36 cellular contexts compared by ENCODE assay signal in genomic region chrX:104085477-104085876, GRCh38. TPM values are rescaled to one million over a fixed set of nuclear protein-coding genes. Genes with fewer than 3 reads are reported as not detected.
"Had no signal": no experiment of that assay in that cellular context is flagged by ENCODE, and none has a peak within 500 bp of the region (broad histone marks: within the 10 kb centered on the region; RNA-seq: fewer than 3 reads in every experiment).

No MANE protein-coding gene starts in this region.

- H3K27ac ChIP-seq: adrenal gland, body of pancreas, brain microvascular endothelial cell, breast epithelium, cardiac muscle cell, VCaP had no signal

- H3K9me3 ChIP-seq: adrenal gland, body of pancreas had no signal

- H3K4me1 ChIP-seq: adrenal gland, body of pancreas, breast epithelium had no signal

- H3K27me3 ChIP-seq: body of pancreas had no signal

- ATAC-seq: activated CD8-positive, alpha-beta T cell treated with anti-CD3 and anti-CD28 coated beads for 36 hours; activated naive CD4-positive, alpha-beta T cell treated with anti-CD3 and anti-CD28 coated beads, Interleukin-2, amount 50 U/mL, for 72 hours; activated T-cell treated with anti-CD3 and anti-CD28 coated beads, Interleukin-2, amount 50 U/mL, for 4 hours; activated T-cell treated with anti-CD3 and anti-CD28 coated beads, Interleukin-2, amount 50 U/mL, for 72 hours; activated T-helper 17 cell treated with anti-CD3 and anti-CD28 coated beads, Interleukin-2, amount 50 U/mL, for 72 hours; body of pancreas had no signal

- H3K4me3 ChIP-seq: adrenal gland, body of pancreas, breast epithelium, cardiac muscle cell had no signal

- DNase-seq: activated B cell treated with CpG ODN at 0.5 μM for 24 hours; activated CD4-positive, alpha-beta memory T cell treated with anti-CD3 and anti-CD28 coated beads for 36 hours; activated CD4-positive, alpha-beta T cell treated with anti-CD3 and anti-CD28 coated beads for 4 hours; activated CD4-positive, alpha-beta T cell treated with anti-CD3 and anti-CD28 coated beads, Interleukin-2, amount 10 ng/mL, durations not matched to agents 24 days and 14 days; activated CD4-positive, alpha-beta T cell treated with anti-CD3 and anti-CD28 coated beads, Interleukin-2, amount 50 U/mL, for 1 hour; activated CD4-positive, alpha-beta T cell treated with anti-CD3 and anti-CD28 coated beads, Interleukin-2, amount 50 U/mL, for 4 hours; activated CD4-positive, CD25-positive, alpha-beta regulatory T cell treated with anti-CD3 and anti-CD28 coated beads, Interleukin-2, amount 50 U/mL, for 72 hours; activated CD8-positive, alpha-beta memory T cell treated with anti-CD3 and anti-CD28 coated beads, Interleukin-2, amount 50 U/mL, for 4 hours; activated CD8-positive, alpha-beta T cell treated with anti-CD3 and anti-CD28 coated beads for 36 hours; activated effector memory CD4-positive, alpha-beta T cell treated with anti-CD3 and anti-CD28 coated beads, Interleukin-2, amount 50 U/mL, for 16 hours; activated gamma-delta T cell treated with Interleukin-2 at 50 U/mL for 16 hours; activated naive CD4-positive, alpha-beta T cell; activated naive CD4-positive, alpha-beta T cell treated with anti-CD3 and anti-CD28 coated beads for 36 hours; activated naive CD4-positive, alpha-beta T cell treated with anti-CD3 and anti-CD28 coated beads, Interleukin-2, amount 50 U/mL, for 16 hours; activated naive CD8-positive, alpha-beta T cell treated with anti-CD3 and anti-CD28 coated beads for 36 hours; activated T-cell treated with anti-CD3 and anti-CD28 coated beads for 4 hours; activated T-cell treated with anti-CD3 and anti-CD28 coated beads, Interleukin-2, amount 50 U/mL, for 1 hour; activated T-cell treated with anti-CD3 and anti-CD28 coated beads, Interleukin-2, amount 50 U/mL, for 4 hours; activated T-cell treated with anti-CD3 and anti-CD28 coated beads, Interleukin-2, amount 50 U/mL, for 72 hours; adrenal gland; amniotic stem cell; aorta; body of pancreas; brain microvascular endothelial cell; caudate nucleus; cerebellar nuclear complex; T-helper 2 cell; T-helper 9 cell had no signal

- H3K36me3 ChIP-seq: adrenal gland, brain microvascular endothelial cell, breast epithelium, cardiac muscle cell had no signal

RNA-seq across cellular contexts. Expression of gene H2BW2, which starts 45.7 kb away (rescaled TPM):
- total RNA-seq: activated CD4-positive, alpha-beta memory T cell treated with anti-CD3 and anti-CD28 coated beads for 36 hours; activated CD4-positive, alpha-beta T cell treated with anti-CD3 and anti-CD28 coated beads, Interleukin-2, amount 10 ng/mL, durations not matched to agents 24 days and 14 days; activated CD8-positive, alpha-beta T cell treated with anti-CD3 and anti-CD28 coated beads for 36 hours; activated naive CD4-positive, alpha-beta T cell treated with anti-CD3 and anti-CD28 coated beads for 36 hours; activated naive CD4-positive, alpha-beta T cell treated with anti-CD3 and anti-CD28 coated beads, Interleukin-2, amount 50 U/mL, for 72 hours; activated naive CD8-positive, alpha-beta T cell treated with anti-CD3 and anti-CD28 coated beads for 36 hours; activated T-cell treated with anti-CD3 and anti-CD28 coated beads, Interleukin-2, amount 50 U/mL, for 4 hours; activated T-cell treated with anti-CD3 and anti-CD28 coated beads, Interleukin-2, amount 50 U/mL, for 72 hours; activated T-helper 1 cell treated with anti-CD3 and anti-CD28 coated beads, Interleukin-12 subunit alpha, Interleukin-12 subunit beta, Interleukin-2, Interleukin-4 antibody, amounts not matched to agents 30 ng/mL and 10 ng/mL and 1 ng/mL, durations not matched to agents 14 hours and 24 hours and 36 hours; activated T-helper 17 cell treated with anti-CD3 and anti-CD28 coated beads, Interleukin-2, amount 50 U/mL, for 72 hours; adrenal gland; aorta; astrocyte; body of pancreas; breast epithelium; cardiac muscle cell; chondrocyte had no signal
- polyA plus RNA-seq: adrenal gland, aorta, cardiac muscle cell had no signal
